2 cellular contexts compared by ENCODE assay signal in genomic region chr2:61499060-61499459, GRCh38.
TF ChIP-seq lines count a peak whose summit lies in the region.

No MANE protein-coding gene starts in this region.

TF ChIP-seq in GM12878, 131 proteins besides CTCF, POLR2A, EP300 and RAD21:
- no peak for TF ChIP-seq MLLT1 (IDR thresholded peaks at IDR 0.05)
- TF ChIP-seq GATAD2B (conservative IDR thresholded peaks at IDR 0.05; ENCODE audit: low read depth), result no peak
- no peak for TF ChIP-seq SMAD1 (IDR thresholded peaks at IDR 0.05; ENCODE audit: low read depth, partially characterized antibody)
- TF ChIP-seq, protein P1, sequence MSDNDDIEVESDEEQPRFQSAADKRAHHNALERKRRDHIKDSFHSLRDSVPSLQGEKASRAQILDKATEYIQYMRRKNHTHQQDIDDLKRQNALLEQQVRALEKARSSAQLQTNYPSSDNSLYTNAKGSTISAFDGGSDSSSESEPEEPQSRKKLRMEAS (IDR thresholded peaks at IDR 0.05; ENCODE audit: low read depth, low read length), result no peak
- TF ChIP-seq SPI1 (IDR thresholded peaks at IDR 0.05; ENCODE audit: borderline replicate concordance, insufficient read depth, low read depth, low read length), result peak; percentile 73; the same call in 1 of the 2 replicates
- no peak for TF ChIP-seq NBN (IDR thresholded peaks at IDR 0.05)
- TF ChIP-seq, protein P2, sequence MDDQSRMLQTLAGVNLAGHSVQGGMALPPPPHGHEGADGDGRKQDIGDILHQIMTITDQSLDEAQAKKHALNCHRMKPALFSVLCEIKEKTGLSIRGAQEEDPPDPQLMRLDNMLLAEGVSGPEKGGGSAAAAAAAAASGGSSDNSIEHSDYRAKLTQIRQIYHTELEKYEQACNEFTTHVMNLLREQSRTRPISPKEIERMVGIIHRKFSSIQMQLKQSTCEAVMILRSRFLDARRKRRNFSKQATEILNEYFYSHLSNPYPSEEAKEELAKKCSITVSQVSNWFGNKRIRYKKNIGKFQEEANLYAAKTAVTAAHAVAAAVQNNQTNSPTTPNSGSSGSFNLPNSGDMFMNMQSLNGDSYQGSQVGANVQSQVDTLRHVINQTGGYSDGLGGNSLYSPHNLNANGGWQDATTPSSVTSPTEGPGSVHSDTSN (IDR thresholded peaks at IDR 0.05; ENCODE audit: insufficient replicate concordance, low read depth, low read length), result no peak
- no peak for TF ChIP-seq RELA (IDR thresholded peaks at IDR 0.05; ENCODE audit: borderline replicate concordance, partially characterized antibody)
- no peak for TF ChIP-seq FOXM1 (IDR thresholded peaks at IDR 0.05; ENCODE audit: low read depth, low read length)

TF ChIP-seq in SK-N-SH treated with all-trans-retinoic acid at 6 μM for 48 hours, 23 proteins besides CTCF, POLR2A, EP300 and RAD21:
- TF ChIP-seq ISL1 (CRISPR knock-in tag; IDR thresholded peaks at IDR 0.05), result no peak
- no peak for TF ChIP-seq CSRNP3 (CRISPR knock-in tag; IDR thresholded peaks at IDR 0.05)
- no peak for TF ChIP-seq ZFP3 (CRISPR knock-in tag; IDR thresholded peaks at IDR 0.05)
- no peak for TF ChIP-seq CREB5 (CRISPR knock-in tag; IDR thresholded peaks at IDR 0.05; ENCODE audit: low read depth)
- TF ChIP-seq PATZ1 (CRISPR knock-in tag; IDR thresholded peaks at IDR 0.05; ENCODE audit: borderline replicate concordance), result no peak
- TF ChIP-seq RARB (CRISPR knock-in tag; IDR thresholded peaks at IDR 0.05), result no peak
- TF ChIP-seq, protein P3, sequence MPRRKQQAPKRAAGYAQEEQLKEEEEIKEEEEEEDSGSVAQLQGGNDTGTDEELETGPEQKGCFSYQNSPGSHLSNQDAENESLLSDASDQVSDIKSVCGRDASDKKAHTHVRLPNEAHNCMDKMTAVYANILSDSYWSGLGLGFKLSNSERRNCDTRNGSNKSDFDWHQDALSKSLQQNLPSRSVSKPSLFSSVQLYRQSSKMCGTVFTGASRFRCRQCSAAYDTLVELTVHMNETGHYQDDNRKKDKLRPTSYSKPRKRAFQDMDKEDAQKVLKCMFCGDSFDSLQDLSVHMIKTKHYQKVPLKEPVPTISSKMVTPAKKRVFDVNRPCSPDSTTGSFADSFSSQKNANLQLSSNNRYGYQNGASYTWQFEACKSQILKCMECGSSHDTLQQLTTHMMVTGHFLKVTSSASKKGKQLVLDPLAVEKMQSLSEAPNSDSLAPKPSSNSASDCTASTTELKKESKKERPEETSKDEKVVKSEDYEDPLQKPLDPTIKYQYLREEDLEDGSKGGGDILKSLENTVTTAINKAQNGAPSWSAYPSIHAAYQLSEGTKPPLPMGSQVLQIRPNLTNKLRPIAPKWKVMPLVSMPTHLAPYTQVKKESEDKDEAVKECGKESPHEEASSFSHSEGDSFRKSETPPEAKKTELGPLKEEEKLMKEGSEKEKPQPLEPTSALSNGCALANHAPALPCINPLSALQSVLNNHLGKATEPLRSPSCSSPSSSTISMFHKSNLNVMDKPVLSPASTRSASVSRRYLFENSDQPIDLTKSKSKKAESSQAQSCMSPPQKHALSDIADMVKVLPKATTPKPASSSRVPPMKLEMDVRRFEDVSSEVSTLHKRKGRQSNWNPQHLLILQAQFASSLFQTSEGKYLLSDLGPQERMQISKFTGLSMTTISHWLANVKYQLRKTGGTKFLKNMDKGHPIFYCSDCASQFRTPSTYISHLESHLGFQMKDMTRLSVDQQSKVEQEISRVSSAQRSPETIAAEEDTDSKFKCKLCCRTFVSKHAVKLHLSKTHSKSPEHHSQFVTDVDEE (CRISPR knock-in tag; IDR thresholded peaks at IDR 0.05), result no peak
- TF ChIP-seq ARNTL (CRISPR knock-in tag; IDR thresholded peaks at IDR 0.05; ENCODE audit: borderline replicate concordance, low read depth), result no peak
- no peak for TF ChIP-seq BACH2 (CRISPR knock-in tag; IDR thresholded peaks at IDR 0.05; ENCODE audit: borderline replicate concordance)
- TF ChIP-seq ESRRG (CRISPR knock-in tag; IDR thresholded peaks at IDR 0.05), result no peak
- no peak for TF ChIP-seq ZNF70 (CRISPR knock-in tag; IDR thresholded peaks at IDR 0.05)
- TF ChIP-seq TCF4 (CRISPR knock-in tag; IDR thresholded peaks at IDR 0.05; ENCODE audit: borderline replicate concordance), result no peak
- no peak for TF ChIP-seq OSR1 (CRISPR knock-in tag; IDR thresholded peaks at IDR 0.05)
- no peak for TF ChIP-seq ZC3H10 (CRISPR knock-in tag; IDR thresholded peaks at IDR 0.05)
- no peak for TF ChIP-seq POU6F1 (CRISPR knock-in tag; IDR thresholded peaks at IDR 0.05; ENCODE audit: borderline replicate concordance, low read depth)
- no peak for TF ChIP-seq ZNF565 (CRISPR knock-in tag; conservative IDR thresholded peaks at IDR 0.05; ENCODE audit: low read depth)
- TF ChIP-seq SNAI2 (CRISPR knock-in tag; IDR thresholded peaks at IDR 0.05), result no peak
- no peak for TF ChIP-seq CSDC2 (CRISPR knock-in tag; IDR thresholded peaks at IDR 0.05)
- no peak for TF ChIP-seq PPARA (CRISPR knock-in tag; IDR thresholded peaks at IDR 0.05; ENCODE audit: borderline replicate concordance)
